ENCODE assay signal across 8 cellular contexts in genomic region chr20:41137412-41138216, GRCh38. TPM values are rescaled to one million over a fixed set of nuclear protein-coding genes. Genes with fewer than 3 reads are reported as not detected.
DNase-seq lines count a peak whose midpoint lies in the region; ATAC-seq and TF ChIP-seq lines count a peak whose summit lies in the region.

Gene PLCG1 (plus strand): TSS chr20:41137543. CDS start chr20:41137642, 99 bp downstream.

- intact Hi-C loops in CD14-positive monocyte (cut with micrococcal nuclease): no loop called here

- H3K9me3 Mint-ChIP-seq in CD14-positive monocyte (peaks cover 0 to 4% (median 2%) of the 10 kb centered on the region in 7 donors), endothelial cell (ENCODE audit: unreplicated experiment) (no peaks in the 10 kb centered on the region)

- H3K4me1 Mint-ChIP-seq in CD14-positive monocyte (peaks cover 6% of the 10 kb centered on the region), endothelial cell (ENCODE audit: unreplicated experiment) (peaks cover 53% of the 10 kb centered on the region)

- peak within 1 kb of the TSS; percentile 89 for H3K4me3 Mint-ChIP-seq in CD14-positive monocyte
- peak within 1 kb of the TSS; percentile 97 for H3K4me3 Mint-ChIP-seq in endothelial cell (ENCODE audit: unreplicated experiment)

- ATAC-seq in GM19438 (IDR thresholded peaks at IDR 0.05; ENCODE audit: low read depth, unreplicated experiment): peak; percentile 53

- H3K27ac Mint-ChIP-seq in CD14-positive monocyte (peak within 1 kb of the TSS in 2 of 7 donors; percentile 69 to 85), endothelial cell (ENCODE audit: unreplicated experiment) (peak within 1 kb of the TSS; percentile 96)

- DNase-seq in CD14-positive monocyte (ENCODE audit: low spot score) (peak; percentile 56), HK-2 (ENCODE audit: unreplicated experiment) (peak; percentile 83), NOMO-1 treated with DMSO at 0.1 percent for 48 hours (lab: John Stamatoyannopoulos, UW; ENCODE audit: unreplicated experiment) (peak; percentile 42), endothelial cell (ENCODE audit: low spot score) (peak; percentile 88), middle frontal gyrus (ENCODE audit: extremely low spot score, low spot score) (peak; percentile 58)
- DNase-seq in activated CD8-positive, alpha-beta memory T cell treated with anti-CD3 and anti-CD28 coated beads, Interleukin-2, amount 50 U/mL, for 4 hours: peak; percentile 79
- peak; percentile 65 to 70 for DNase-seq in stimulated activated CD8-positive, alpha-beta memory T cell treated with anti-CD3 and anti-CD28 coated beads, Interleukin-15, amount 100 ng/mL, for 48 hours (ENCODE audit: low read depth in 2 of 2)

- H3K27me3 Mint-ChIP-seq in CD14-positive monocyte (ENCODE audit: low read depth in 3 of 3): peaks cover 36 to 49% (median 47%) of the 10 kb centered on the region in 3 donors
- H3K27me3 Mint-ChIP-seq in endothelial cell (ENCODE audit: unreplicated experiment): peaks cover 22% of the 10 kb centered on the region

- TF ChIP-seq CTCF in CD14-positive monocyte (IDR thresholded peaks at IDR 0.05) (no peak), endothelial cell (IDR thresholded peaks at IDR 0.05; ENCODE audit: unreplicated experiment) (no peak)

- H3K36me3 Mint-ChIP-seq in CD14-positive monocyte (peaks cover 0 to 10% of the 10 kb centered on the region in 2 donors), endothelial cell (ENCODE audit: low read depth, unreplicated experiment) (peaks cover 42% of the 10 kb centered on the region)

RNA-seq across cellular contexts. Expression of gene PLCG1, which starts in this region (rescaled TPM):
- 1 to 10 TPM in 1 of 2 donors, under 1 TPM in 1; 0.33 to 1.0 TPM for polyA plus RNA-seq in CD14-positive monocyte
- 456 TPM for total RNA-seq in endothelial cell (ENCODE audit: unreplicated experiment)

Comparison
In these comparisons a context has a peak if more than half of its experiments do, and no peak if none do; other contexts are left out.
1. Peak in every context shown above with its lines: DNase-seq and ATAC-seq.